8 cellular contexts compared by ENCODE assay signal in genomic region chr6:87722831-87723726, GRCh38. TPM values are rescaled to one million over a fixed set of nuclear protein-coding genes. Genes with fewer than 3 reads are reported as not detected.
DNase-seq lines count a peak whose midpoint lies in the region; ATAC-seq and TF ChIP-seq lines count a peak whose summit lies in the region.

No MANE protein-coding gene starts in this region.

- peak; percentile 98 for DNase-seq in GM04503 (ENCODE audit: low read depth)
- peak; percentile 56 to 71 for DNase-seq in SHP77 (lab: John Stamatoyannopoulos, UW)
- peak; percentile 84 for DNase-seq in endodermal cell
- peak; percentile 84 for DNase-seq in mesenchymal stem cell
- DNase-seq in stimulated activated CD4-positive, alpha-beta T cell treated with anti-CD3 and anti-CD28 coated beads, Interleukin-4, amount 100 ng/mL, for 4 hours, result no peak
- DNase-seq in NCI-H2107 treated with DMSO at 0.1 percent for 48 hours (lab: John Stamatoyannopoulos, UW; ENCODE audit: unreplicated experiment), result no peak
- DNase-seq in stimulated activated CD4-positive, alpha-beta T cell treated with anti-CD3 and anti-CD28 coated beads, Interleukin-2, amount 100 ng/mL, for 24 hours, result no peak

- 63 to 70% methylated on average over 4 to 8 of the region's 8 CpGs for WGBS in endodermal cell (ENCODE audit: insufficient coverage in 1 of 2, insufficient read length in 1 of 2), 2 experiments
- 54% methylated on average over 5 of the region's 8 CpGs for WGBS in mesenchymal stem cell

- no peaks in the 10 kb centered on the region for H3K27me3 ChIP-seq in endodermal cell (ENCODE audit: control insufficient read depth, insufficient read depth, low read length, poor library complexity, severe bottlenecking)
- H3K27me3 ChIP-seq in mesenchymal stem cell (ENCODE audit: control insufficient read depth in 1 of 2, insufficient read depth in 1 of 2, low read length in 2 of 2), result no peaks in the 10 kb centered on the region

- H3K4me2 ChIP-seq in mesenchymal stem cell (ENCODE audit: low read length, poor library complexity, severe bottlenecking), result no peak overlapping the region

- no peaks in the 10 kb centered on the region for H3K9me3 Mint-ChIP-seq in endodermal cell

- H2BK12ac ChIP-seq in mesenchymal stem cell (ENCODE audit: low read length in 2 of 2), result no peak overlapping the region

- H3K9me3 ChIP-seq in endodermal cell (ENCODE audit: control insufficient read depth, low read length), result no peaks in the 10 kb centered on the region
- H3K9me3 ChIP-seq in mesenchymal stem cell (ENCODE audit: control insufficient read depth, low read length), result no peaks in the 10 kb centered on the region

- H3K4me3 Mint-ChIP-seq in endodermal cell, result no peak overlapping the region

- H3K9ac ChIP-seq in endodermal cell (ENCODE audit: extremely low read depth, low read length, poor library complexity, severe bottlenecking), result no peak overlapping the region
- peak overlapping the region; percentile 55 for H3K9ac ChIP-seq in mesenchymal stem cell (ENCODE audit: low read length)

- H3K14ac ChIP-seq in mesenchymal stem cell (ENCODE audit: low read length in 2 of 2), result no peak overlapping the region

- no peaks in the 10 kb centered on the region for H3K27me3 Mint-ChIP-seq in endodermal cell (ENCODE audit: insufficient read depth)

- no peak overlapping the region for H3K4ac ChIP-seq in mesenchymal stem cell (ENCODE audit: low read depth in 1 of 2, low read length in 2 of 2)

- H2BK120ac ChIP-seq in mesenchymal stem cell (ENCODE audit: low read depth, low read length), result no peak overlapping the region

- peaks cover 16% of the 10 kb centered on the region for H3K4me1 Mint-ChIP-seq in endodermal cell

- peak; percentile 54 for ATAC-seq in HG02885 (IDR thresholded peaks at IDR 0.05; ENCODE audit: poor library complexity, unreplicated experiment)

- no peak overlapping the region for H3K18ac ChIP-seq in mesenchymal stem cell (ENCODE audit: low read depth in 1 of 2, low read length in 2 of 2)

- H3K27ac ChIP-seq in endodermal cell (ENCODE audit: low read depth, low read length) (peak overlapping the region; percentile 76), mesenchymal stem cell (ENCODE audit: low read length, poor library complexity, severe bottlenecking) (peak overlapping the region; percentile 56)

- H2BK15ac ChIP-seq in mesenchymal stem cell (ENCODE audit: low read depth, poor library complexity, severe bottlenecking), result no peak overlapping the region

- TF ChIP-seq CTCF in endodermal cell (conservative IDR thresholded peaks at IDR 0.05), result no peak

- H3K36me3 Mint-ChIP-seq in endodermal cell (ENCODE audit: low read depth), result no peaks in the 10 kb centered on the region

- no peak overlapping the region for H3K23ac ChIP-seq in mesenchymal stem cell (ENCODE audit: low read length in 2 of 2)

- H3K4me1 ChIP-seq in endodermal cell (ENCODE audit: control insufficient read depth, insufficient read depth, low read length) (peaks cover 5% of the 10 kb centered on the region), mesenchymal stem cell (ENCODE audit: control insufficient read depth, insufficient read depth, low read depth, low read length) (peaks cover 2% of the 10 kb centered on the region)

- no peaks in the 10 kb centered on the region for H3K79me1 ChIP-seq in mesenchymal stem cell (replicated peaks; ENCODE audit: low read length, poor library complexity, severe bottlenecking)

- H3K36me3 ChIP-seq in endodermal cell (ENCODE audit: control insufficient read depth, insufficient read depth, low read length) (no peaks in the 10 kb centered on the region), mesenchymal stem cell (ENCODE audit: control insufficient read depth in 1 of 2, insufficient read depth in 2 of 2, low read depth in 1 of 2, low read length in 2 of 2) (no peaks in the 10 kb centered on the region)

- H4K8ac ChIP-seq in mesenchymal stem cell (ENCODE audit: low read length), result no peak overlapping the region

- peak overlapping the region; percentile 8 for H2BK5ac ChIP-seq in mesenchymal stem cell (ENCODE audit: low read depth, low read length, poor library complexity, severe bottlenecking)

- H3K4me3 ChIP-seq in endodermal cell (ENCODE audit: low read length) (no peak overlapping the region), mesenchymal stem cell (ENCODE audit: insufficient read depth in 1 of 2, low read depth in 1 of 2, low read length in 2 of 2) (peak overlapping the region in 1 of 2 experiments; percentile 26)

- H2AK5ac ChIP-seq in mesenchymal stem cell (ENCODE audit: low read length, severe bottlenecking), result no peak overlapping the region

- no peak overlapping the region for H4K91ac ChIP-seq in mesenchymal stem cell (ENCODE audit: low read length)

- peak overlapping the region; percentile 90 for H3K27ac Mint-ChIP-seq in endodermal cell

- H2AFZ ChIP-seq in mesenchymal stem cell (ENCODE audit: low read depth, low read length), result no peak overlapping the region

RNA-seq across cellular contexts. Expression of gene AKIRIN2, which starts 21.0 kb away (rescaled TPM):
- total RNA-seq in endodermal cell, result 10 to 100 TPM; 70.4 to 73.5 TPM
- 78.6 TPM for polyA plus RNA-seq in endodermal cell (2013, experiment 1 of 2)
- polyA plus RNA-seq in endodermal cell (2013, experiment 2 of 2), result 71.6 TPM
- polyA plus RNA-seq in mesenchymal stem cell (2013, experiment 1 of 2), result 42.4 TPM
- polyA plus RNA-seq in mesenchymal stem cell (2013, experiment 2 of 2), result 43.1 TPM

Comparison
In these comparisons a context has a peak if more than half of its experiments do, and no peak if none do; other contexts are left out.
1. DNase-seq: peak in GM04503 (single experiment), SHP77 (2 of 2), endodermal cell (single experiment) and mesenchymal stem cell (single experiment); none in stimulated activated CD4-positive, alpha-beta T cell treated with anti-CD3 and anti-CD28 coated beads, Interleukin-4, amount 100 ng/mL, for 4 hours (0 of 2), NCI-H2107 treated with DMSO at 0.1 percent for 48 hours (single experiment) and stimulated activated CD4-positive, alpha-beta T cell treated with anti-CD3 and anti-CD28 coated beads, Interleukin-2, amount 100 ng/mL, for 24 hours (0 of 2).